Comparison of ENCODE assay signal across 20 cellular contexts in the genomic region with DNA sequence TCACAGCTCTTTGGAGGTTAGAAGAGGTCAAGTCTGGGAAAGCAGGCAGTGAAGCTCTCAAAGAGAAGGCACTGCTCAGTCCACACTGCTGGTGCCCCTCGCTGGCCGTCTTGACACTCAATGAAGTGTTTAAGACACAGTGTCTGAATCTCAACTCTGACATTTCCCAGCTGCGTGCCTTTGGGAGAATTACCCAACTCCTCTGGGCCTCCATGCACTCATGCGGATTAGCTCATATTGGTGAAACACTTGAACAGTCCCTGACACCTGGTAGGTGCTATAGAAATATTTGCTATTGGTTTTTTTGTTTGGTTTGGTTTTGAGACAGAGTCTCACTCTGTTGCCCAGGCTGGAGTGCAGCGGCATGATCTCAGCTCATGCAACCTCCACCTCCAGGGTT.
"Had no signal": no experiment of that assay in that cellular context is flagged by ENCODE, and none has a peak within 500 bp of the region (broad histone marks: within the 10 kb centered on the region; RNA-seq: fewer than 3 reads in every experiment).

No MANE protein-coding gene starts in this region.

- H3K36me3 ChIP-seq: breast epithelium, heart left ventricle, neutrophil, right lobe of liver, upper lobe of left lung had no signal

- H3K27ac ChIP-seq: breast epithelium, heart left ventricle, neutrophil, right lobe of liver, upper lobe of left lung had no signal

- H3K4me1 ChIP-seq: breast epithelium, heart left ventricle had no signal

- ATAC-seq: activated naive CD8-positive, alpha-beta T cell treated with anti-CD3 and anti-CD28 coated beads, Interleukin-2, amount 50 U/mL, for 24 hours; activated T-cell treated with anti-CD3 and anti-CD28 coated beads, Interleukin-2, amount 50 U/mL, for 4 hours; activated T-helper 17 cell treated with anti-CD3 and anti-CD28 coated beads, Interleukin-2, amount 50 U/mL, for 72 hours; esophagus mucosa; heart left ventricle; natural killer cell treated with Interleukin-12 subunit alpha and Interleukin-12 subunit beta and Interleukin-15 and Interleukin-18, amount 100 ng/mL, for 72 hours had no signal

- H3K9me3 ChIP-seq: breast epithelium, heart left ventricle, mucosa of descending colon, neutrophil, right lobe of liver, upper lobe of left lung had no signal

- DNase-seq: activated CD4-positive, alpha-beta memory T cell treated with anti-CD3 and anti-CD28 coated beads, Interleukin-2, amount 10 ng/mL, durations not matched to agents 7 days and 5 days; activated CD4-positive, alpha-beta T cell treated with anti-CD3 and anti-CD28 coated beads for 1 hour; activated CD4-positive, alpha-beta T cell treated with anti-CD3 and anti-CD28 coated beads, Interleukin-2, amount 10 ng/mL, durations not matched to agents 7 days and 5 days; activated gamma-delta T cell treated with Interleukin-2 at 50 U/mL for 16 hours; activated naive CD8-positive, alpha-beta T cell treated with anti-CD3 and anti-CD28 coated beads, Interleukin-2, amount 50 U/mL, for 24 hours; activated T-cell treated with anti-CD3 and anti-CD28 coated beads, Interleukin-2, amount 50 U/mL, for 4 hours; heart left ventricle; hypothalamus; immature natural killer cell; mucosa of descending colon; right lobe of liver; stimulated activated CD4-positive, alpha-beta T cell treated with anti-CD3 and anti-CD28 coated beads, Interleukin-4, amount 100 ng/mL, for 1 hour; T-helper 2 cell; upper lobe of left lung had no signal

- H3K27me3 ChIP-seq: breast epithelium, heart left ventricle, neutrophil, right lobe of liver, upper lobe of left lung had no signal

- H3K4me3 ChIP-seq: breast epithelium, heart left ventricle, lung, mucosa of descending colon, right lobe of liver, upper lobe of left lung had no signal
